1 cellular context compared by ENCODE assay signal in the genomic region with DNA sequence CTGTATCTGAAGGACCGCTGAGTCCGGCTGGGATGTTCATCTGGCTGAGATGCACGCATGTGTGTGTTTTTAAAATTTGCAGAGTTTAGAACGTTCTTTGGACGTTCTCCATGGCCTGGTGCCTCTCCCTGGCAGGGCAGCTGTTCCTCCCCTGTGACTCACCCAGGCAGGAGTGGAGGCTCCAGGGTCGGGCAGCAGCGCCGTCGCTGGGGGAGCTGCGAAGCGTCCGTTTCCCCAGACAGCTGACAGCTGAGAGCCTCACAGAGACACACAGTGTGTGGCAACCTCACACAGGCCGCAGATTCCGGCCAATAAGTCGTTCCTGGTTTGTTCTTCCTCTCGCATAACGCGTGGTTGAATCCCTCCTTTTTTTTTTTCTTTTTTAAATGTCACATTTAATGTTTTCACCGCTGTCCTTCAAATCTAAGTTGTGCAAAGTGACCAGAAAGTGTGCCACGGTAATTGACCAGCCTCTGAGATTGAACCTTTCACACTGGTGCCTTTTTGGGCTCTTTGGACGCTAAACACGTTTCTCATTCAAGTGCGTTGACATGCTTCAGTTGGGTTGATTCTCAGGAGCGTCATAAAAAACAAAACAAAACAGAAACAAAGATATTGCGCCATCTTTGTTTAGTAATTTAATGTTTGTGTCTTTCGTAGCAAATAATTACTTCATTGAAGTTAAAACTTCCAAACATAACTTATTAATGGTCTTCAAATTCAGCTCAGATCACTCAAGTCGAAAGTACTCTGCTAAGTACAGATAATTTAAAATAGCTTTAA.
TF ChIP-seq lines count a peak whose summit lies in the region.

No MANE protein-coding gene starts in this region.

TF ChIP-seq in GM23338, 12 proteins besides CTCF, POLR2A, EP300 and RAD21 (continued from another document):
- TF ChIP-seq, protein P1, sequence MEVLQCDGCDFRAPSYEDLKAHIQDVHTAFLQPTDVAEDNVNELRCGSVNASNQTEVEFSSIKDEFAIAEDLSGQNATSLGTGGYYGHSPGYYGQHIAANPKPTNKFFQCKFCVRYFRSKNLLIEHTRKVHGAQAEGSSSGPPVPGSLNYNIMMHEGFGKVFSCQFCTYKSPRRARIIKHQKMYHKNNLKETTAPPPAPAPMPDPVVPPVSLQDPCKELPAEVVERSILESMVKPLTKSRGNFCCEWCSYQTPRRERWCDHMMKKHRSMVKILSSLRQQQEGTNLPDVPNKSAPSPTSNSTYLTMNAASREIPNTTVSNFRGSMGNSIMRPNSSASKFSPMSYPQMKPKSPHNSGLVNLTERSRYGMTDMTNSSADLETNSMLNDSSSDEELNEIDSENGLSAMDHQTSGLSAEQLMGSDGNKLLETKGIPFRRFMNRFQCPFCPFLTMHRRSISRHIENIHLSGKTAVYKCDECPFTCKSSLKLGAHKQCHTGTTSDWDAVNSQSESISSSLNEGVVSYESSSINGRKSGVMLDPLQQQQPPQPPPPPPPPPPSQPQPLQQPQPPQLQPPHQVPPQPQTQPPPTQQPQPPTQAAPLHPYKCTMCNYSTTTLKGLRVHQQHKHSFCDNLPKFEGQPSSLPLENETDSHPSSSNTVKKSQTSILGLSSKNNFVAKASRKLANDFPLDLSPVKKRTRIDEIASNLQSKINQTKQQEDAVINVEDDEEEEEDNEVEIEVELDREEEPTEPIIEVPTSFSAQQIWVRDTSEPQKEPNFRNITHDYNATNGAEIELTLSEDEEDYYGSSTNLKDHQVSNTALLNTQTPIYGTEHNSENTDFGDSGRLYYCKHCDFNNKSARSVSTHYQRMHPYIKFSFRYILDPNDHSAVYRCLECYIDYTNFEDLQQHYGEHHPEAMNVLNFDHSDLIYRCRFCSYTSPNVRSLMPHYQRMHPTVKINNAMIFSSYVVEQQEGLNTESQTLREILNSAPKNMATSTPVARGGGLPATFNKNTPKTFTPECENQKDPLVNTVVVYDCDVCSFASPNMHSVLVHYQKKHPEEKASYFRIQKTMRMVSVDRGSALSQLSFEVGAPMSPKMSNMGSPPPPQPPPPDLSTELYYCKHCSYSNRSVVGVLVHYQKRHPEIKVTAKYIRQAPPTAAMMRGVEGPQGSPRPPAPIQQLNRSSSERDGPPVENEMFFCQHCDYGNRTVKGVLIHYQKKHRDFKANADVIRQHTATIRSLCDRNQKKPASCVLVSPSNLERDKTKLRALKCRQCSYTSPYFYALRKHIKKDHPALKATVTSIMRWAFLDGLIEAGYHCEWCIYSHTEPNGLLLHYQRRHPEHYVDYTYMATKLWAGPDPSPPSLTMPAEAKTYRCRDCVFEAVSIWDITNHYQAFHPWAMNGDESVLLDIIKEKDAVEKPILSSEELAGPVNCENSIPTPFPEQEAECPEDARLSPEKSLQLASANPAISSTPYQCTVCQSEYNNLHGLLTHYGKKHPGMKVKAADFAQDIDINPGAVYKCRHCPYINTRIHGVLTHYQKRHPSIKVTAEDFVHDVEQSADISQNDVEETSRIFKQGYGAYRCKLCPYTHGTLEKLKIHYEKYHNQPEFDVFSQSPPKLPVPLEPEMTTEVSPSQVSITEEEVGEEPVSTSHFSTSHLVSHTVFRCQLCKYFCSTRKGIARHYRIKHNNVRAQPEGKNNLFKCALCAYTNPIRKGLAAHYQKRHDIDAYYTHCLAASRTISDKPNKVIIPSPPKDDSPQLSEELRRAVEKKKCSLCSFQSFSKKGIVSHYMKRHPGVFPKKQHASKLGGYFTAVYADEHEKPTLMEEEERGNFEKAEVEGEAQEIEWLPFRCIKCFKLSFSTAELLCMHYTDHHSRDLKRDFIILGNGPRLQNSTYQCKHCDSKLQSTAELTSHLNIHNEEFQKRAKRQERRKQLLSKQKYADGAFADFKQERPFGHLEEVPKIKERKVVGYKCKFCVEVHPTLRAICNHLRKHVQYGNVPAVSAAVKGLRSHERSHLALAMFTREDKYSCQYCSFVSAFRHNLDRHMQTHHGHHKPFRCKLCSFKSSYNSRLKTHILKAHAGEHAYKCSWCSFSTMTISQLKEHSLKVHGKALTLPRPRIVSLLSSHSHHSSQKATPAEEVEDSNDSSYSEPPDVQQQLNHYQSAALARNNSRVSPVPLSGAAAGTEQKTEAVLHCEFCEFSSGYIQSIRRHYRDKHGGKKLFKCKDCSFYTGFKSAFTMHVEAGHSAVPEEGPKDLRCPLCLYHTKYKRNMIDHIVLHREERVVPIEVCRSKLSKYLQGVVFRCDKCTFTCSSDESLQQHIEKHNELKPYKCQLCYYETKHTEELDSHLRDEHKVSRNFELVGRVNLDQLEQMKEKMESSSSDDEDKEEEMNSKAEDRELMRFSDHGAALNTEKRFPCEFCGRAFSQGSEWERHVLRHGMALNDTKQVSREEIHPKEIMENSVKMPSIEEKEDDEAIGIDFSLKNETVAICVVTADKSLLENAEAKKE (CRISPR knock-in tag; IDR thresholded peaks at IDR 0.05) = no peak
- TF ChIP-seq EZH2 (IDR thresholded peaks at IDR 0.05; ENCODE audit: low read depth, unreplicated experiment) (no peak), ETS1 (IDR thresholded peaks at IDR 0.05) (no peak), CREB1 (CRISPR knock-in tag; IDR thresholded peaks at IDR 0.05; ENCODE audit: low read depth) (no peak), NANOG (IDR thresholded peaks at IDR 0.05; ENCODE audit: borderline replicate concordance) (no peak), ZNF331 (CRISPR knock-in tag; IDR thresholded peaks at IDR 0.05; ENCODE audit: low read depth) (no peak)
